22 cellular contexts compared by ENCODE assay signal in the genomic region with DNA sequence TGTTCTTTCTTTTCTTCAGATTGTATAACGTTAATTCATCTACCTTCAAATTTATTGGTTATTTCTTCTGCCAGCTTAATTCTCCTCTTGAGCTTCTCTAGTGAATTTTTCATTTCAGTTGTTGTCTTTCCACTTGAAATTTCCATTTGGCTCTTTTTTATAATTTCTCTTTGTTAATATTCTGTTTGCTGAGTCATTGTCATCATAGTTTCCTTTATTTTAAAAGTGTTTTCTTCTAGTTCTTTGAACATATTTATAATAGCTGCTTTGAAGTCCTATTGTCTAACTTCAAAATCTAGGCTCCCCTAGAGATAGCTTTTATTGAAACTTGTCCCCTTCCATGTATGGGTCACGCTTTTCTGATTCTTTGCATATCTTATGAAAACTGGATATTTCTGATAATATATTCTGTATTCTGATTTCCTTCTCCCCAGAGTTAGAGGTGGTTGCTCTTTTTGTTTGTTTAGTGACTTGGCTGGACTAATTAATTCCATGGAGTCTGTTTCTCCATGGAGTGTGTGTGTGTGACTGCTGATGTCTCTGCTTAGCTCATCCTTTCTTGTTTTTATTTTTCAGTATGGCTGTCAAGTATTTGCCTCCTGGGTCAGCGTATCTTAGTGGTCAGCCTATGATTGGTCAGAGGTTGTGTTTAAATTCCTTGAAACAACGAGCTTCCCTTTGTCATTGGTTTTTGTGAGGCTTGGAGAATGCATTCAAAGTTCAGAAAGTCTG. TPM values are rescaled to one million over a fixed set of nuclear protein-coding genes. Genes with fewer than 3 reads are reported as not detected.
DNase-seq lines count a peak whose midpoint lies in the region; ATAC-seq and TF ChIP-seq lines count a peak whose summit lies in the region.
"Had no signal": no experiment of that assay in that cellular context is flagged by ENCODE, and none has a peak within 500 bp of the region (broad histone marks: within the 10 kb centered on the region; RNA-seq: fewer than 3 reads in every experiment).

No MANE protein-coding gene starts in this region.

- CTCF ChIA-PET in WTC11 (lab: Charles Lee), result interaction anchor here (1.0 to 1.1 kb wide), 3 partner anchors 12 to 109 kb away, joined by 3 to 6 read pairs (median 3); no protein-coding TSS in a partner anchor

- H3K4me1 ChIP-seq in HUES64 (ENCODE audit: insufficient read depth, low read length), result peaks cover 20% of the 10 kb centered on the region
- H3K4me1 ChIP-seq: testis had no signal

- TF ChIP-seq CTCF in WTC11 (IDR thresholded peaks at IDR 0.05) (no peak), fibroblast of villous mesenchyme (IDR thresholded peaks at IDR 0.05; ENCODE audit: insufficient read depth, low read depth, low read length) (no peak)

- no peaks in the 10 kb centered on the region for H3K36me3 Mint-ChIP-seq in WTC11
- H3K36me3 Mint-ChIP-seq in activated naive CD8-positive, alpha-beta T cell treated with anti-CD3 and anti-CD28 coated beads, Interleukin-2, amount 50 U/mL, for 24 hours (ENCODE audit: low read depth), result peaks cover 16% of the 10 kb centered on the region

- peak; percentile 51 for ATAC-seq in WTC11
- ATAC-seq in activated naive CD8-positive, alpha-beta T cell treated with anti-CD3 and anti-CD28 coated beads, Interleukin-2, amount 50 U/mL, for 24 hours, result no peak
- ATAC-seq: activated CD8-positive, alpha-beta T cell treated with anti-CD3 and anti-CD28 coated beads, Interleukin-2, amount 10 ng/mL, durations not matched to agents 7 days and 5 days; CD8-positive, alpha-beta T cell; stimulated activated naive B cell treated with anti-CD40 and anti-IgM and Interleukin-4, amounts not matched to agents 10 μg/mL and 1 μg/mL and 100 μg/mL, for 72 hours had no signal

- H3K36me3 ChIP-seq in HUES64 (ENCODE audit: insufficient read depth, low read length), result no peaks in the 10 kb centered on the region
- H3K36me3 ChIP-seq: neutrophil had no signal

- H3K27ac ChIP-seq in HUES64 (ENCODE audit: low read depth, low read length), result 0 out of 2 replicates have a peak overlapping the region, but pooled peaks have one; percentile 19
- H3K27ac ChIP-seq: neutrophil, RWPE1, testis had no signal

- H3K27me3 Mint-ChIP-seq in WTC11 (ENCODE audit: low read depth), result no peaks in the 10 kb centered on the region
- H3K27me3 Mint-ChIP-seq in activated naive CD8-positive, alpha-beta T cell treated with anti-CD3 and anti-CD28 coated beads, Interleukin-2, amount 50 U/mL, for 24 hours, result no peaks in the 10 kb centered on the region
- H3K27me3 Mint-ChIP-seq: stimulated activated naive B cell treated with anti-CD40 and anti-IgM and Interleukin-4, amounts not matched to agents 10 μg/mL and 1 μg/mL and 100 μg/mL, for 72 hours had no signal

- peak overlapping the region; percentile 11 for H3K27ac Mint-ChIP-seq in WTC11
- no peak overlapping the region for H3K27ac Mint-ChIP-seq in activated naive CD8-positive, alpha-beta T cell treated with anti-CD3 and anti-CD28 coated beads, Interleukin-2, amount 50 U/mL, for 24 hours
- H3K27ac Mint-ChIP-seq: activated CD8-positive, alpha-beta T cell treated with anti-CD3 and anti-CD28 coated beads, Interleukin-2, amount 10 ng/mL, durations not matched to agents 7 days and 5 days; CD8-positive, alpha-beta T cell; stimulated activated naive B cell treated with anti-CD40 and anti-IgM and Interleukin-4, amounts not matched to agents 10 μg/mL and 1 μg/mL and 100 μg/mL, for 72 hours had no signal

- H3K4me1 Mint-ChIP-seq in WTC11, result peaks cover 18% of the 10 kb centered on the region
- H3K4me1 Mint-ChIP-seq in activated naive CD8-positive, alpha-beta T cell treated with anti-CD3 and anti-CD28 coated beads, Interleukin-2, amount 50 U/mL, for 24 hours, result peaks cover 8% of the 10 kb centered on the region

- no peaks in the 10 kb centered on the region for H3K9me3 ChIP-seq in HUES64 (ENCODE audit: insufficient read depth, low read depth, low read length)
- H3K9me3 ChIP-seq: neutrophil, testis had no signal

- 80% methylated on average over 4 of the region's 4 CpGs for WGBS in HUES64

- POLR2A ChIA-PET in WTC11 (lab: Charles Lee), result no interaction called here

- no peaks in the 10 kb centered on the region for H3K27me3 ChIP-seq in HUES64 (ENCODE audit: insufficient read depth, low read length)
- H3K27me3 ChIP-seq: neutrophil, testis had no signal

- H3K4me3 Mint-ChIP-seq in WTC11, result no peak overlapping the region
- no peak overlapping the region for H3K4me3 Mint-ChIP-seq in activated naive CD8-positive, alpha-beta T cell treated with anti-CD3 and anti-CD28 coated beads, Interleukin-2, amount 50 U/mL, for 24 hours
- H3K4me3 Mint-ChIP-seq: activated CD8-positive, alpha-beta T cell treated with anti-CD3 and anti-CD28 coated beads, Interleukin-2, amount 10 ng/mL, durations not matched to agents 7 days and 5 days; CD8-positive, alpha-beta T cell; stimulated activated naive B cell treated with anti-CD40 and anti-IgM and Interleukin-4, amounts not matched to agents 10 μg/mL and 1 μg/mL and 100 μg/mL, for 72 hours had no signal

- no peak overlapping the region for H3K4me3 ChIP-seq in HUES64 (ENCODE audit: low read length)
- H3K4me3 ChIP-seq in fibroblast of villous mesenchyme (ENCODE audit: low read depth, low read length), result no peak overlapping the region
- H3K4me3 ChIP-seq: lung, testis had no signal

- no peak overlapping the region for H3K9ac ChIP-seq in HUES64 (ENCODE audit: low read depth, low read length)

- H3K9me3 Mint-ChIP-seq in WTC11, result no peaks in the 10 kb centered on the region
- no peaks in the 10 kb centered on the region for H3K9me3 Mint-ChIP-seq in activated naive CD8-positive, alpha-beta T cell treated with anti-CD3 and anti-CD28 coated beads, Interleukin-2, amount 50 U/mL, for 24 hours
- H3K9me3 Mint-ChIP-seq: CD8-positive, alpha-beta T cell; stimulated activated naive B cell treated with anti-CD40 and anti-IgM and Interleukin-4, amounts not matched to agents 10 μg/mL and 1 μg/mL and 100 μg/mL, for 72 hours had no signal

- DNase-seq in WTC11 (ENCODE audit: low spot score), result no peak
- DNase-seq in fibroblast of villous mesenchyme (ENCODE audit: low read depth), result peak; percentile 42
- DNase-seq in renal cortical epithelial cell (ENCODE audit: low read depth), result peak; percentile 38
- DNase-seq in NCI-H146 (lab: John Stamatoyannopoulos, UW), result no peak
- no peak for DNase-seq in activated naive CD8-positive, alpha-beta T cell treated with anti-CD3 and anti-CD28 coated beads, Interleukin-2, amount 50 U/mL, for 24 hours
- no peak for DNase-seq in NCI-H1048 (lab: John Stamatoyannopoulos, UW)
- DNase-seq: activated CD8-positive, alpha-beta T cell treated with anti-CD3 and anti-CD28 coated beads, Interleukin-2, amount 10 ng/mL, durations not matched to agents 7 days and 5 days; AML-193; caudate nucleus; CD8-positive, alpha-beta T cell; hypothalamus; kidney; NCI-H2107; NCI-H524; small intestine; stimulated activated CD4-positive, alpha-beta T cell treated with anti-CD3 and anti-CD28 coated beads, Interleukin-2, amount 100 ng/mL, for 48 hours; stimulated activated naive B cell treated with anti-CD40 and anti-IgM and Interleukin-4, amounts not matched to agents 10 μg/mL and 1 μg/mL and 100 μg/mL, for 72 hours; testis had no signal

TF ChIP-seq in WTC11, 78 proteins besides CTCF, POLR2A, EP300 and RAD21:
- TF ChIP-seq, protein P1, sequence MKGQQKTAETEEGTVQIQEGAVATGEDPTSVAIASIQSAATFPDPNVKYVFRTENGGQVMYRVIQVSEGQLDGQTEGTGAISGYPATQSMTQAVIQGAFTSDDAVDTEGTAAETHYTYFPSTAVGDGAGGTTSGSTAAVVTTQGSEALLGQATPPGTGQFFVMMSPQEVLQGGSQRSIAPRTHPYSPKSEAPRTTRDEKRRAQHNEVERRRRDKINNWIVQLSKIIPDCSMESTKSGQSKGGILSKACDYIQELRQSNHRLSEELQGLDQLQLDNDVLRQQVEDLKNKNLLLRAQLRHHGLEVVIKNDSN (CRISPR knock-in tag; IDR thresholded peaks at IDR 0.05), result no peak
- TF ChIP-seq, protein P2, sequence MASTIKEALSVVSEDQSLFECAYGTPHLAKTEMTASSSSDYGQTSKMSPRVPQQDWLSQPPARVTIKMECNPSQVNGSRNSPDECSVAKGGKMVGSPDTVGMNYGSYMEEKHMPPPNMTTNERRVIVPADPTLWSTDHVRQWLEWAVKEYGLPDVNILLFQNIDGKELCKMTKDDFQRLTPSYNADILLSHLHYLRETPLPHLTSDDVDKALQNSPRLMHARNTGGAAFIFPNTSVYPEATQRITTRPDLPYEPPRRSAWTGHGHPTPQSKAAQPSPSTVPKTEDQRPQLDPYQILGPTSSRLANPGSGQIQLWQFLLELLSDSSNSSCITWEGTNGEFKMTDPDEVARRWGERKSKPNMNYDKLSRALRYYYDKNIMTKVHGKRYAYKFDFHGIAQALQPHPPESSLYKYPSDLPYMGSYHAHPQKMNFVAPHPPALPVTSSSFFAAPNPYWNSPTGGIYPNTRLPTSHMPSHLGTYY (CRISPR knock-in tag; IDR thresholded peaks at IDR 0.05), result no peak
- TF ChIP-seq NR3C1 (CRISPR knock-in tag; conservative IDR thresholded peaks at IDR 0.05; ENCODE audit: low read depth), result no peak
- no peak for TF ChIP-seq CREB1 (CRISPR knock-in tag; IDR thresholded peaks at IDR 0.05)
- no peak for TF ChIP-seq GABPB1 (CRISPR knock-in tag; IDR thresholded peaks at IDR 0.05)
- TF ChIP-seq, protein P3, sequence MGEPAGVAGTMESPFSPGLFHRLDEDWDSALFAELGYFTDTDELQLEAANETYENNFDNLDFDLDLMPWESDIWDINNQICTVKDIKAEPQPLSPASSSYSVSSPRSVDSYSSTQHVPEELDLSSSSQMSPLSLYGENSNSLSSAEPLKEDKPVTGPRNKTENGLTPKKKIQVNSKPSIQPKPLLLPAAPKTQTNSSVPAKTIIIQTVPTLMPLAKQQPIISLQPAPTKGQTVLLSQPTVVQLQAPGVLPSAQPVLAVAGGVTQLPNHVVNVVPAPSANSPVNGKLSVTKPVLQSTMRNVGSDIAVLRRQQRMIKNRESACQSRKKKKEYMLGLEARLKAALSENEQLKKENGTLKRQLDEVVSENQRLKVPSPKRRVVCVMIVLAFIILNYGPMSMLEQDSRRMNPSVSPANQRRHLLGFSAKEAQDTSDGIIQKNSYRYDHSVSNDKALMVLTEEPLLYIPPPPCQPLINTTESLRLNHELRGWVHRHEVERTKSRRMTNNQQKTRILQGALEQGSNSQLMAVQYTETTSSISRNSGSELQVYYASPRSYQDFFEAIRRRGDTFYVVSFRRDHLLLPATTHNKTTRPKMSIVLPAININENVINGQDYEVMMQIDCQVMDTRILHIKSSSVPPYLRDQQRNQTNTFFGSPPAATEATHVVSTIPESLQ (CRISPR knock-in tag; IDR thresholded peaks at IDR 0.05), result no peak
- TF ChIP-seq ESRRA (CRISPR knock-in tag; IDR thresholded peaks at IDR 0.05; ENCODE audit: borderline replicate concordance), result no peak

RNA-seq across cellular contexts. Expression of a gene that starts 47.6 kb away (rescaled TPM):
- polyA plus RNA-seq in HUES64 (2013, experiment 1 of 2), result 12.2 TPM
- polyA plus RNA-seq in HUES64 (2013, experiment 2 of 2), result 13.2 TPM
- 26.7 to 32.5 TPM (median 28.5 TPM) in 3 replicates for total RNA-seq in WTC11 (2021)
- 26.7 and 30.7 TPM in 2 replicates for total RNA-seq in fibroblast of villous mesenchyme
- total RNA-seq in renal cortical epithelial cell, result 20.3 and 28.5 TPM in 2 replicates

Comparison
In these comparisons a context has a peak if more than half of its experiments do, and no peak if none do; other contexts are left out.
1. DNase-seq: peak in fibroblast of villous mesenchyme (single experiment) and renal cortical epithelial cell (single experiment); none in WTC11 (single experiment), NCI-H146 (single experiment), activated naive CD8-positive, alpha-beta T cell treated with anti-CD3 and anti-CD28 coated beads, Interleukin-2, amount 50 U/mL, for 24 hours (single experiment) and NCI-H1048 (single experiment).